Comparison of ENCODE assay signal across 8 cellular contexts in the genomic region with DNA sequence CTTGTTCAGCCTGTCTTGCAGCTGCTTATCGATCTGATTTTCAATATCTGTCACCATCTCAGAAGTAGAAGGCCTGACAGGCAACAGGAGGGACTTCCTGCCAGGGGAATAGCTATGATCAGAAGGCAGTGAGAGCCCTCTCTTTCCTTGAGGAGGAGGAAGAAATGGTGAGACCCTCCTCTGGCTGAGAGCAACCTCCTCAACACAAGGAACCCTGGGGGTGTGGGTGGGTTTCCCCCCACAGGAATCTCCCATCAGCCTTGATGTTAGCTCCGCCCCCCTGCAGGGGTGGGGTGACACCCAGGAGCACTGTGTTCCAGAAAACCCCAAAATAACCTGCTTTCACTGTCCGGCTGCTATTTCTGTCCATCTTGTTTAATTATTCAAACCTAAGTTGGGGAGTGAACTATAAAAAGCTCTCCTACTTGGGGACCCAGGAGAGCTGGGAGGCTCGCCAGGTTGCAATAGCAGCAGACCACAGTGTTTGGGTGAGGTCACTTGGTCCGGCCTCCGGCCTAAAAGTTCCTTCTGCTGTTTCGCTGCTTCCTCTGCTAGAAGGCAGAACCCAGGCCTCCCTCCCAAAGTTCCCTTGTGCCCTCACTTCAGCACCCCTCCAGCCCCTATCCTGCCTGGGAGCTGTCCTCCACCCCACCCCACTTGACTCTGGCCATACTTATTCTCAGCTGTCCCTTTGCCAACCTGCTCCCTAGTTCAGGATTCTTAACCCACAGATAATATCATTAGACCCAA. TPM values are rescaled to one million over a fixed set of nuclear protein-coding genes. Genes with fewer than 3 reads are reported as not detected.
A peak's percentile ranks its signal among the peaks of the same experiment; 100 is the strongest.
DNase-seq lines count a peak whose midpoint lies in the region; ATAC-seq and TF ChIP-seq lines count a peak whose summit lies in the region.

No MANE protein-coding gene starts in this region.

- peak overlapping the region; percentile 15 for H2AFZ ChIP-seq in KMS-11 (ENCODE audit: low read depth)

- H3K27me3 Mint-ChIP-seq in CD4-positive, CD25-positive, alpha-beta regulatory T cell, result peaks cover 13% of the 10 kb centered on the region
- peaks cover 7% of the 10 kb centered on the region for H3K27me3 Mint-ChIP-seq in osteocyte (ENCODE audit: unreplicated experiment)

- no peaks in the 10 kb centered on the region for H3K9me3 ChIP-seq in CD4-positive, CD25-positive, alpha-beta regulatory T cell (ENCODE audit: control insufficient read depth in 2 of 2, low read length in 2 of 2)
- no peaks in the 10 kb centered on the region for H3K9me3 ChIP-seq in esophagus (ENCODE audit: control insufficient read depth in 2 of 2, insufficient read depth in 1 of 2, low read depth in 1 of 2, low read length in 1 of 2)
- no peaks in the 10 kb centered on the region for H3K9me3 ChIP-seq in ovary

- no peaks in the 10 kb centered on the region for H4K20me1 ChIP-seq in KMS-11 (ENCODE audit: insufficient read depth)

- no peak for DNase-seq in CD4-positive, CD25-positive, alpha-beta regulatory T cell
- DNase-seq in ovary (peak; percentile 78 to 90 (median 86)), osteocyte (ENCODE audit: extremely low spot score, unreplicated experiment) (no peak), NCI-H128 (lab: John Stamatoyannopoulos, UW; ENCODE audit: unreplicated experiment) (no peak), NCI-H2171 (lab: John Stamatoyannopoulos, UW) (no peak)

- H3K4me1 Mint-ChIP-seq in CD4-positive, CD25-positive, alpha-beta regulatory T cell, result peaks cover 11 to 71% (median 45%) of the 10 kb centered on the region in 4 donors
- H3K4me1 Mint-ChIP-seq in osteocyte (ENCODE audit: unreplicated experiment), result peaks cover 26% of the 10 kb centered on the region

- peak overlapping the region; percentile 84 to 92 (median 90) for H3K27ac Mint-ChIP-seq in CD4-positive, CD25-positive, alpha-beta regulatory T cell
- no peak overlapping the region for H3K27ac Mint-ChIP-seq in osteocyte (ENCODE audit: unreplicated experiment)

- H3K4me2 ChIP-seq in KMS-11, result peak overlapping the region; percentile 2

- peak overlapping the region in 3 of 4 donors; percentile 8 to 80 (median 48) for H3K4me3 Mint-ChIP-seq in CD4-positive, CD25-positive, alpha-beta regulatory T cell
- no peak overlapping the region for H3K4me3 Mint-ChIP-seq in osteocyte (ENCODE audit: unreplicated experiment)

- H3K36me3 Mint-ChIP-seq in CD4-positive, CD25-positive, alpha-beta regulatory T cell, result peaks cover 4% of the 10 kb centered on the region
- no peaks in the 10 kb centered on the region for H3K36me3 Mint-ChIP-seq in osteocyte (ENCODE audit: unreplicated experiment)

- no peak for TF ChIP-seq EP300 in ovary (IDR thresholded peaks at IDR 0.05)

- ATAC-seq in CD4-positive, CD25-positive, alpha-beta regulatory T cell (ENCODE audit: low read depth in 2 of 2), result no peak
- ATAC-seq in GM21825 (IDR thresholded peaks at IDR 0.05; ENCODE audit: unreplicated experiment), result no peak

- no peak overlapping the region for H3K4me3 ChIP-seq in CD4-positive, CD25-positive, alpha-beta regulatory T cell (ENCODE audit: low read depth, low read length)
- H3K4me3 ChIP-seq in KMS-11 (IDR thresholded peaks at IDR 0.05; ENCODE audit: insufficient read depth, low read depth, low read length) (no peak overlapping the region), esophagus (ENCODE audit: low read depth in 1 of 2, low read length in 2 of 2) (no peak overlapping the region), ovary (no peak overlapping the region)

- H3K79me2 ChIP-seq in KMS-11 (ENCODE audit: insufficient read depth, low read depth), result no peaks in the 10 kb centered on the region

- TF ChIP-seq POLR2A in ovary (IDR thresholded peaks at IDR 0.05), result peak; percentile 11

- peak overlapping the region; percentile 1 for H3K27ac ChIP-seq in CD4-positive, CD25-positive, alpha-beta regulatory T cell (ENCODE audit: insufficient read depth, low read length, poor library complexity, severe bottlenecking)
- H3K27ac ChIP-seq in KMS-11 (no peak overlapping the region), esophagus (ENCODE audit: low read depth in 2 of 2, low read length in 1 of 2) (peak overlapping the region; percentile 74 to 91), ovary (peak overlapping the region; percentile 85 to 88)

- H3K27me3 ChIP-seq in CD4-positive, CD25-positive, alpha-beta regulatory T cell (ENCODE audit: control insufficient read depth, insufficient read depth, low read length), result no peaks in the 10 kb centered on the region
- H3K27me3 ChIP-seq in KMS-11 (ENCODE audit: insufficient read depth, low read depth) (no peaks in the 10 kb centered on the region; the same call in 1 of the 2 replicates), esophagus (ENCODE audit: control insufficient read depth in 1 of 2, insufficient read depth in 2 of 2, low read length in 2 of 2) (no peaks in the 10 kb centered on the region), ovary (no peaks in the 10 kb centered on the region)

- intact Hi-C loops in ovary (cut with DNase I), result no loop called here

- 50 to 57% methylated on average over 7 of the region's 7 CpGs for WGBS in esophagus, 2 donors
- 25 to 30% (median 26%) methylated on average over 7 of the region's 7 CpGs for WGBS in ovary, 3 donors

- TF ChIP-seq CTCF in KMS-11 (conservative IDR thresholded peaks at IDR 0.05; ENCODE audit: low read depth, low read length), result no peak
- TF ChIP-seq CTCF in ovary (IDR thresholded peaks at IDR 0.05), result no peak
- TF ChIP-seq CTCF in osteocyte (IDR thresholded peaks at IDR 0.05), result no peak

- H3K9ac ChIP-seq in KMS-11, result no peak overlapping the region

- no peaks in the 10 kb centered on the region for H3K36me3 ChIP-seq in CD4-positive, CD25-positive, alpha-beta regulatory T cell (ENCODE audit: control insufficient read depth, insufficient read depth, low read length)
- no peaks in the 10 kb centered on the region for H3K36me3 ChIP-seq in KMS-11 (ENCODE audit: insufficient read depth)
- H3K36me3 ChIP-seq in esophagus (ENCODE audit: control insufficient read depth in 2 of 2, insufficient read depth in 2 of 2, low read length in 1 of 2), result no peaks in the 10 kb centered on the region
- no peaks in the 10 kb centered on the region for H3K36me3 ChIP-seq in ovary

- no peaks in the 10 kb centered on the region for H3K9me3 Mint-ChIP-seq in CD4-positive, CD25-positive, alpha-beta regulatory T cell
- H3K9me3 Mint-ChIP-seq in osteocyte (ENCODE audit: unreplicated experiment), result no peaks in the 10 kb centered on the region

- peaks cover 44% of the 10 kb centered on the region for H3K4me1 ChIP-seq in CD4-positive, CD25-positive, alpha-beta regulatory T cell (ENCODE audit: control insufficient read depth, insufficient read depth, low read length, poor library complexity, severe bottlenecking)
- H3K4me1 ChIP-seq in KMS-11 (ENCODE audit: low read depth, poor library complexity, severe bottlenecking) (peaks cover 47% of the 10 kb centered on the region), esophagus (ENCODE audit: control insufficient read depth in 2 of 2, insufficient read depth in 2 of 2, low read length in 1 of 2) (peaks cover 7 to 15% of the 10 kb centered on the region in 2 donors), ovary (ENCODE audit: insufficient read depth) (peaks cover 28% of the 10 kb centered on the region)

RNA-seq across cellular contexts. Expression of gene MEF2D, which starts 7.8 kb away (rescaled TPM):
- total RNA-seq in CD4-positive, CD25-positive, alpha-beta regulatory T cell, result 186 TPM
- 10 to 100 TPM in 1 of 4 donors, 1 to 10 TPM in 3; 4.6 to 11.5 (median 6.4) TPM for polyA plus RNA-seq in CD4-positive, CD25-positive, alpha-beta regulatory T cell
- polyA plus RNA-seq in esophagus (10 to 100 TPM in 1 of 2 donors, 1 to 10 TPM in 1; 8.5 to 13.5 TPM), ovary (10 to 100 TPM; 33.0 to 40.1 TPM)
- total RNA-seq in ovary (10 to 100 TPM; 30.0 to 96.6 (median 64.0) TPM), osteocyte (33.8 and 45.8 TPM in 2 replicates)

Comparison
In these comparisons a context has a peak if more than half of its experiments do, and no peak if none do; other contexts are left out.
1. DNase-seq: peak in ovary (5 of 5); none in CD4-positive, CD25-positive, alpha-beta regulatory T cell (0 of 3), osteocyte (single experiment), NCI-H128 (single experiment) and NCI-H2171 (single experiment).